In genomic region chr22:36384766-36385400, GRCh38 we compare ENCODE assay signal across 8 cellular contexts. TPM values are rescaled to one million over a fixed set of nuclear protein-coding genes. Genes with fewer than 3 reads are reported as not detected.
DNase-seq lines count a peak whose midpoint lies in the region; ATAC-seq and TF ChIP-seq lines count a peak whose summit lies in the region.

No MANE protein-coding gene starts in this region.

- DNase-seq in NCI-H2171 treated with DMSO at 0.1 percent for 48 hours (lab: John Stamatoyannopoulos, UW) = peak; percentile 32
- DNase-seq in NCI-H2171 (lab: John Stamatoyannopoulos, UW) = no peak
- DNase-seq in NT2/D1 (ENCODE audit: low read depth, low spot score) = no peak
- DNase-seq in body of pancreas = peak in 1 of 4 donors; percentile 53
- no peak for DNase-seq in testis
- no peak for DNase-seq in amniotic stem cell (lab: John Stamatoyannopoulos, UW)

- H3K36me3 ChIP-seq in NT2/D1 (ENCODE audit: insufficient read depth, insufficient read length, low read length) (peaks cover 52% of the 10 kb centered on the region), body of pancreas (replicated peaks in 1 of 2; ENCODE audit: insufficient read depth in 1 of 2, low read depth in 2 of 2) (no peaks in the 10 kb centered on the region), testis (ENCODE audit: low read depth, missing control alignments) (no peaks in the 10 kb centered on the region)

- no peaks in the 10 kb centered on the region for H3K27me3 ChIP-seq in NT2/D1 (ENCODE audit: insufficient read depth, insufficient read length)
- no peaks in the 10 kb centered on the region for H3K27me3 ChIP-seq in body of pancreas
- no peaks in the 10 kb centered on the region for H3K27me3 ChIP-seq in layer of hippocampus (ENCODE audit: control insufficient read depth, insufficient read depth, low read length)
- H3K27me3 ChIP-seq in testis = no peaks in the 10 kb centered on the region

- ATAC-seq in body of pancreas (no peak), HG03097 (IDR thresholded peaks at IDR 0.05; ENCODE audit: low FRiP score, unreplicated experiment) (no peak)

- H3K4me3 ChIP-seq in NT2/D1 (ENCODE audit: insufficient read length, low read depth) (peak overlapping the region; percentile 84), body of pancreas (peak overlapping the region in 1 of 2 donors; percentile 86), testis (peak overlapping the region in 1 of 2 donors; percentile 80)

- H3K4me1 ChIP-seq in NT2/D1 (ENCODE audit: insufficient read depth, insufficient read length) (peaks cover 3% of the 10 kb centered on the region), body of pancreas (peaks cover 62% of the 10 kb centered on the region), testis (peaks cover 20% of the 10 kb centered on the region)

- intact Hi-C loops in body of pancreas (cut with DNase I) (loop anchor here (5.0 kb wide), 1 partner anchor 48 kb away; no protein-coding TSS in a partner anchor), testis (cut with DNase I; ENCODE audit: low total_unique reads) (loop anchor here (10.0 kb wide), 2 partner anchors 60 to 70 kb away; no protein-coding TSS in a partner anchor)

- TF ChIP-seq POLR2A in body of pancreas (IDR thresholded peaks at IDR 0.05) = peak in 1 of 3 donors; percentile 44
- TF ChIP-seq POLR2A in testis (IDR thresholded peaks at IDR 0.05) = no peak

- TF ChIP-seq CTCF in body of pancreas (IDR thresholded peaks at IDR 0.05) = peak in 1 of 7 experiments; percentile 24
- no peak for TF ChIP-seq CTCF in testis (IDR thresholded peaks at IDR 0.05)

- H3K9me3 ChIP-seq in NT2/D1 (ENCODE audit: insufficient read depth, low read length) = no peaks in the 10 kb centered on the region
- no peaks in the 10 kb centered on the region for H3K9me3 ChIP-seq in body of pancreas
- no peaks in the 10 kb centered on the region for H3K9me3 ChIP-seq in testis

- no peak overlapping the region for H3K9ac ChIP-seq in NT2/D1 (ENCODE audit: insufficient read length, low read depth)

- H3K27ac ChIP-seq in body of pancreas (peak overlapping the region; percentile 100), layer of hippocampus (ENCODE audit: low read depth, low read length) (peak overlapping the region; percentile 88), testis (peak overlapping the region; percentile 84 to 93)

- 6% methylated on average over 6 of the region's 6 CpGs for WGBS in body of pancreas, 2 donors
- 11 to 18% methylated on average over 6 of the region's 6 CpGs for WGBS in testis, 2 donors

RNA-seq across cellular contexts. Expression of gene MYH9, which starts 2.9 kb away (rescaled TPM):
- total RNA-seq in body of pancreas = 100 to 1,000 TPM; 294 to 323 TPM
- total RNA-seq in testis = 100 to 1,000 TPM; 141 to 146 TPM
- polyA plus RNA-seq in testis (ENCODE audit: insufficient read depth, low read depth, low replicate concordance) = 129 TPM
